ENCODE assay signal across 8 cellular contexts in genomic region chr12:121792607-121793500, GRCh38. TPM values are rescaled to one million over a fixed set of nuclear protein-coding genes. Genes with fewer than 3 reads are reported as not detected.
DNase-seq lines count a peak whose midpoint lies in the region; ATAC-seq and TF ChIP-seq lines count a peak whose summit lies in the region.

No MANE protein-coding gene starts in this region.

- peaks cover 37% of the 10 kb centered on the region for H3K4me1 ChIP-seq in parathyroid adenoma

- H3K4me2 ChIP-seq in parathyroid adenoma (ENCODE audit: low read length), result peak overlapping the region; percentile 87

- peak overlapping the region; percentile 73 for H3K4me3 ChIP-seq in epithelial cell of proximal tubule (ENCODE audit: low read depth, low read length)
- H3K4me3 ChIP-seq in parathyroid adenoma (ENCODE audit: low read depth, low read length), result peak overlapping the region; percentile 66

- DNase-seq in activated T-cell treated with anti-CD3 and anti-CD28 coated beads for 48 hours (ENCODE audit: low read depth) (peak; percentile 63), activated T-cell treated with anti-CD3 and anti-CD28 coated beads for 4 hours (no peak), epithelial cell of proximal tubule (ENCODE audit: low read depth) (no peak), HCEC 1CT (no peak), NCI-H2196 treated with DMSO at 0.1 percent for 48 hours (lab: John Stamatoyannopoulos, UW; ENCODE audit: unreplicated experiment) (no peak)
- DNase-seq in activated CD4-positive, alpha-beta T cell treated with anti-CD3 and anti-CD28 coated beads, Interleukin-2, amount 50 U/mL, for 1 hour, result peak; percentile 60

- H3K27me3 ChIP-seq in parathyroid adenoma (ENCODE audit: control insufficient read depth, insufficient read depth, low read length), result no peaks in the 10 kb centered on the region

- peak overlapping the region; percentile 80 for H2AFZ ChIP-seq in parathyroid adenoma

- TF ChIP-seq CTCF in epithelial cell of proximal tubule (conservative IDR thresholded peaks at IDR 0.05; ENCODE audit: low read depth, low read length) (no peak), parathyroid adenoma (IDR thresholded peaks at IDR 0.05) (peak; percentile 5)

- H3K9me3 ChIP-seq in parathyroid adenoma (ENCODE audit: control insufficient read depth, low read length), result no peaks in the 10 kb centered on the region

- no peak for ATAC-seq in GM18511 (IDR thresholded peaks at IDR 0.05; ENCODE audit: unreplicated experiment)

- no peak overlapping the region for H3K9ac ChIP-seq in parathyroid adenoma

- peaks cover 16% of the 10 kb centered on the region for H3K79me2 ChIP-seq in parathyroid adenoma

- H3K27ac ChIP-seq in parathyroid adenoma, result peak overlapping the region; percentile 59

- H3K36me3 ChIP-seq in parathyroid adenoma (ENCODE audit: control insufficient read depth, insufficient read depth, low read length), result no peaks in the 10 kb centered on the region

RNA-seq across cellular contexts. Expression of gene RHOF, which starts 0.6 kb away (rescaled TPM):
- total RNA-seq in epithelial cell of proximal tubule, result 180 and 181 TPM in 2 replicates

RNA-seq across cellular contexts. Expression of gene SETD1B, which starts 11.0 kb away (rescaled TPM):
- 4.4 and 5.2 TPM in 2 replicates for total RNA-seq in epithelial cell of proximal tubule

Comparison
In these comparisons a context has a peak if more than half of its experiments do, and no peak if none do; other contexts are left out.
1. DNase-seq: peak in activated T-cell treated with anti-CD3 and anti-CD28 coated beads for 48 hours (single experiment) and activated CD4-positive, alpha-beta T cell treated with anti-CD3 and anti-CD28 coated beads, Interleukin-2, amount 50 U/mL, for 1 hour (single experiment); none in activated T-cell treated with anti-CD3 and anti-CD28 coated beads for 4 hours (single experiment), epithelial cell of proximal tubule (single experiment), HCEC 1CT (single experiment) and NCI-H2196 treated with DMSO at 0.1 percent for 48 hours (single experiment).